In the genomic region with DNA sequence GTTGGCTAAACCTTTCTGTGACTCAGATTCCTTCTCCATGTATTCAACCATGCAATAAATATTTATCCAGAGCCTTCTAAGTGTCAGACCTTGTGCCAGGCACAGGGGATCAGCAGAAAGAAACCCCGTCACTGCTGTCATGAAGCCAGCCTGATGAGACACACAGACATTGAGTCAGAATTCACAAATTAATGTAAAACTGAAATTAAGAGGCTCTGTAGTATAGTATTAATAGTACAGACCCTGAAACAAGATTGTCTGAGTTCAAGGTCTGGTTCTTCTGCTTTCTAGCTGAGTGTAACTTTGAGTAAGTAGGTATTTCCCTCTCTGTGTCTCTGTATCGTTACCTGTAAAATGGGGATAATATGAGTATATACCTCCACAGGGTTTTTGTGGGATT, we compare ENCODE assay signal across 1 cellular context.
TF ChIP-seq lines count a peak whose summit lies in the region.

No MANE protein-coding gene starts in this region.

TF ChIP-seq in GM12878, 131 proteins besides CTCF, POLR2A, EP300 and RAD21:
- TF ChIP-seq, protein P1, sequence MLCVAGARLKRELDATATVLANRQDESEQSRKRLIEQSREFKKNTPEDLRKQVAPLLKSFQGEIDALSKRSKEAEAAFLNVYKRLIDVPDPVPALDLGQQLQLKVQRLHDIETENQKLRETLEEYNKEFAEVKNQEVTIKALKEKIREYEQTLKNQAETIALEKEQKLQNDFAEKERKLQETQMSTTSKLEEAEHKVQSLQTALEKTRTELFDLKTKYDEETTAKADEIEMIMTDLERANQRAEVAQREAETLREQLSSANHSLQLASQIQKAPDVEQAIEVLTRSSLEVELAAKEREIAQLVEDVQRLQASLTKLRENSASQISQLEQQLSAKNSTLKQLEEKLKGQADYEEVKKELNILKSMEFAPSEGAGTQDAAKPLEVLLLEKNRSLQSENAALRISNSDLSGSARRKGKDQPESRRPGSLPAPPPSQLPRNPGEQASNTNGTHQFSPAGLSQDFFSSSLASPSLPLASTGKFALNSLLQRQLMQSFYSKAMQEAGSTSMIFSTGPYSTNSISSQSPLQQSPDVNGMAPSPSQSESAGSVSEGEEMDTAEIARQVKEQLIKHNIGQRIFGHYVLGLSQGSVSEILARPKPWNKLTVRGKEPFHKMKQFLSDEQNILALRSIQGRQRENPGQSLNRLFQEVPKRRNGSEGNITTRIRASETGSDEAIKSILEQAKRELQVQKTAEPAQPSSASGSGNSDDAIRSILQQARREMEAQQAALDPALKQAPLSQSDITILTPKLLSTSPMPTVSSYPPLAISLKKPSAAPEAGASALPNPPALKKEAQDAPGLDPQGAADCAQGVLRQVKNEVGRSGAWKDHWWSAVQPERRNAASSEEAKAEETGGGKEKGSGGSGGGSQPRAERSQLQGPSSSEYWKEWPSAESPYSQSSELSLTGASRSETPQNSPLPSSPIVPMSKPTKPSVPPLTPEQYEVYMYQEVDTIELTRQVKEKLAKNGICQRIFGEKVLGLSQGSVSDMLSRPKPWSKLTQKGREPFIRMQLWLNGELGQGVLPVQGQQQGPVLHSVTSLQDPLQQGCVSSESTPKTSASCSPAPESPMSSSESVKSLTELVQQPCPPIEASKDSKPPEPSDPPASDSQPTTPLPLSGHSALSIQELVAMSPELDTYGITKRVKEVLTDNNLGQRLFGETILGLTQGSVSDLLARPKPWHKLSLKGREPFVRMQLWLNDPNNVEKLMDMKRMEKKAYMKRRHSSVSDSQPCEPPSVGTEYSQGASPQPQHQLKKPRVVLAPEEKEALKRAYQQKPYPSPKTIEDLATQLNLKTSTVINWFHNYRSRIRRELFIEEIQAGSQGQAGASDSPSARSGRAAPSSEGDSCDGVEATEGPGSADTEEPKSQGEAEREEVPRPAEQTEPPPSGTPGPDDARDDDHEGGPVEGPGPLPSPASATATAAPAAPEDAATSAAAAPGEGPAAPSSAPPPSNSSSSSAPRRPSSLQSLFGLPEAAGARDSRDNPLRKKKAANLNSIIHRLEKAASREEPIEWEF (IDR thresholded peaks at IDR 0.05; ENCODE audit: insufficient replicate concordance, low read depth, low read length): no peak
- no peak for TF ChIP-seq RCOR1 (conservative IDR thresholded peaks at IDR 0.05; ENCODE audit: low read depth, low read length)
- TF ChIP-seq PML (IDR thresholded peaks at IDR 0.05; ENCODE audit: low read length): no peak
- no peak for TF ChIP-seq LARP7 (IDR thresholded peaks at IDR 0.05)
- no peak for TF ChIP-seq BRCA1 (IDR thresholded peaks at IDR 0.05; ENCODE audit: low read depth, low read length)
- TF ChIP-seq FOS (IDR thresholded peaks at IDR 0.05; ENCODE audit: borderline replicate concordance, extremely low read depth, insufficient read length): no peak
- TF ChIP-seq TCF3 (IDR thresholded peaks at IDR 0.05; ENCODE audit: borderline replicate concordance, insufficient read depth, low read depth, low read length): no peak
- no peak for TF ChIP-seq ATF7 (IDR thresholded peaks at IDR 0.05; ENCODE audit: low read depth)
- TF ChIP-seq BHLHE40 (IDR thresholded peaks at IDR 0.05; ENCODE audit: borderline replicate concordance in 1 of 2, low read depth in 2 of 2, low read length in 1 of 2): no peak
- TF ChIP-seq, protein P2, sequence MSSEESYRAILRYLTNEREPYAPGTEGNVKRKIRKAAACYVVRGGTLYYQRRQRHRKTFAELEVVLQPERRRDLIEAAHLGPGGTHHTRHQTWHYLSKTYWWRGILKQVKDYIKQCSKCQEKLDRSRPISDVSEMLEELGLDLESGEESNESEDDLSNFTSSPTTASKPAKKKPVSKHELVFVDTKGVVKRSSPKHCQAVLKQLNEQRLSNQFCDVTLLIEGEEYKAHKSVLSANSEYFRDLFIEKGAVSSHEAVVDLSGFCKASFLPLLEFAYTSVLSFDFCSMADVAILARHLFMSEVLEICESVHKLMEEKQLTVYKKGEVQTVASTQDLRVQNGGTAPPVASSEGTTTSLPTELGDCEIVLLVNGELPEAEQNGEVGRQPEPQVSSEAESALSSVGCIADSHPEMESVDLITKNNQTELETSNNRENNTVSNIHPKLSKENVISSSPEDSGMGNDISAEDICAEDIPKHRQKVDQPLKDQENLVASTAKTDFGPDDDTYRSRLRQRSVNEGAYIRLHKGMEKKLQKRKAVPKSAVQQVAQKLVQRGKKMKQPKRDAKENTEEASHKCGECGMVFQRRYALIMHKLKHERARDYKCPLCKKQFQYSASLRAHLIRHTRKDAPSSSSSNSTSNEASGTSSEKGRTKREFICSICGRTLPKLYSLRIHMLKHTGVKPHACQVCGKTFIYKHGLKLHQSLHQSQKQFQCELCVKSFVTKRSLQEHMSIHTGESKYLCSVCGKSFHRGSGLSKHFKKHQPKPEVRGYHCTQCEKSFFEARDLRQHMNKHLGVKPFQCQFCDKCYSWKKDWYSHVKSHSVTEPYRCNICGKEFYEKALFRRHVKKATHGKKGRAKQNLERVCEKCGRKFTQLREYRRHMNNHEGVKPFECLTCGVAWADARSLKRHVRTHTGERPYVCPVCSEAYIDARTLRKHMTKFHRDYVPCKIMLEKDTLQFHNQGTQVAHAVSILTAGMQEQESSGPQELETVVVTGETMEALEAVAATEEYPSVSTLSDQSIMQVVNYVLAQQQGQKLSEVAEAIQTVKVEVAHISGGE (CRISPR knock-in tag; IDR thresholded peaks at IDR 0.05): no peak
- no peak for TF ChIP-seq SREBF2 (IDR thresholded peaks at IDR 0.05; ENCODE audit: low read length)
- TF ChIP-seq BCLAF1 (IDR thresholded peaks at IDR 0.05): no peak
- no peak for TF ChIP-seq ZNF24 (IDR thresholded peaks at IDR 0.05)
- no peak for TF ChIP-seq HCFC1 (IDR thresholded peaks at IDR 0.05; ENCODE audit: low read length)
- no peak for TF ChIP-seq RELA (IDR thresholded peaks at IDR 0.05; ENCODE audit: borderline replicate concordance, partially characterized antibody)
- TF ChIP-seq ZBTB40 (IDR thresholded peaks at IDR 0.05; ENCODE audit: borderline replicate concordance): no peak
- TF ChIP-seq SRF (IDR thresholded peaks at IDR 0.05; ENCODE audit: low read depth in 2 of 2, low read length in 2 of 2): no peak
- no peak for TF ChIP-seq CEBPB (IDR thresholded peaks at IDR 0.05; ENCODE audit: borderline replicate concordance in 1 of 2, low read depth in 2 of 2, low read length in 2 of 2)
- no peak for TF ChIP-seq TARDBP (IDR thresholded peaks at IDR 0.05; ENCODE audit: borderline replicate concordance)
TF ChIP-seq in GM12878: peak in this region for 0.
